In genomic region chr16:74570412-74571301, GRCh38 we compare ENCODE assay signal across 1 cellular context.
TF ChIP-seq lines count a peak whose summit lies in the region.

No MANE protein-coding gene starts in this region.

TF ChIP-seq in HepG2, 621 proteins besides CTCF, POLR2A, EP300 and RAD21 (continued from another document and continues in another):
- TF ChIP-seq ZNF770 (CRISPR knock-in tag; IDR thresholded peaks at IDR 0.05) (peak; percentile 28), SNAPC5 (CRISPR knock-in tag; IDR thresholded peaks at IDR 0.05; ENCODE audit: borderline replicate concordance) (no peak), HNRNPK (IDR thresholded peaks at IDR 0.05; ENCODE audit: low read depth, low read length, poor library complexity, severe bottlenecking) (no peak), ZNF607 (CRISPR knock-in tag; IDR thresholded peaks at IDR 0.05; ENCODE audit: borderline replicate concordance) (no peak), ELK4 (CRISPR knock-in tag; IDR thresholded peaks at IDR 0.05; ENCODE audit: borderline replicate concordance) (no peak), BCL6 (CRISPR knock-in tag; IDR thresholded peaks at IDR 0.05) (peak; percentile 68), KLF13 (CRISPR knock-in tag; IDR thresholded peaks at IDR 0.05) (no peak), ZNF282 (IDR thresholded peaks at IDR 0.05; ENCODE audit: partially characterized antibody) (no peak), ATF1 (CRISPR knock-in tag; IDR thresholded peaks at IDR 0.05) (no peak), ATF4 (CRISPR knock-in tag; IDR thresholded peaks at IDR 0.05) (peak in 1 of 2 experiments; percentile 59; a peak in 2 of 4 replicates), ZNF343 (CRISPR knock-in tag; IDR thresholded peaks at IDR 0.05) (no peak), PPARG (CRISPR knock-in tag; conservative IDR thresholded peaks at IDR 0.05) (peak; percentile 58; the same call in 1 of the 2 replicates), TP53 (CRISPR knock-in tag; conservative IDR thresholded peaks at IDR 0.05) (0 out of 2 replicates have a peak, but pooled peaks have one; percentile 63), RARA (CRISPR knock-in tag; IDR thresholded peaks at IDR 0.05) (peak; percentile 81), TMF1 (CRISPR knock-in tag; IDR thresholded peaks at IDR 0.05; ENCODE audit: low read depth) (no peak), ZBED4 (CRISPR knock-in tag; IDR thresholded peaks at IDR 0.05; ENCODE audit: borderline replicate concordance) (peak; percentile 95; the same call in 1 of the 2 replicates), ZNF546 (CRISPR knock-in tag; conservative IDR thresholded peaks at IDR 0.05) (no peak), KDM4B (CRISPR knock-in tag; IDR thresholded peaks at IDR 0.05) (no peak), NKX3-1 (CRISPR knock-in tag; IDR thresholded peaks at IDR 0.05) (no peak), MXI1 (IDR thresholded peaks at IDR 0.05; ENCODE audit: borderline replicate concordance, low read depth, low read length) (peak; percentile 64; the same call in 1 of the 3 replicates), TEF (CRISPR knock-in tag; IDR thresholded peaks at IDR 0.05) (no peak), ZFY (CRISPR knock-in tag; IDR thresholded peaks at IDR 0.05) (peak; percentile 28; the same call in 1 of the 2 replicates), MAFG (CRISPR knock-in tag; IDR thresholded peaks at IDR 0.05) (no peak), NFIC (IDR thresholded peaks at IDR 0.05; ENCODE audit: low read length) (peak; percentile 53; the same call in 1 of the 2 replicates), NFATC3 (CRISPR knock-in tag; IDR thresholded peaks at IDR 0.05) (no peak), ZNF432 (CRISPR knock-in tag; IDR thresholded peaks at IDR 0.05; ENCODE audit: borderline replicate concordance) (no peak), NFKB2 (CRISPR knock-in tag; IDR thresholded peaks at IDR 0.05; ENCODE audit: borderline replicate concordance) (no peak), KLF11 (CRISPR knock-in tag; IDR thresholded peaks at IDR 0.05) (no peak), ZNF264 (CRISPR knock-in tag; IDR thresholded peaks at IDR 0.05) (peak; percentile 73), ZNF24 (IDR thresholded peaks at IDR 0.05) (no peak), ZNF331 (CRISPR knock-in tag; IDR thresholded peaks at IDR 0.05) (peak; percentile 91)
- TF ChIP-seq, protein P1, sequence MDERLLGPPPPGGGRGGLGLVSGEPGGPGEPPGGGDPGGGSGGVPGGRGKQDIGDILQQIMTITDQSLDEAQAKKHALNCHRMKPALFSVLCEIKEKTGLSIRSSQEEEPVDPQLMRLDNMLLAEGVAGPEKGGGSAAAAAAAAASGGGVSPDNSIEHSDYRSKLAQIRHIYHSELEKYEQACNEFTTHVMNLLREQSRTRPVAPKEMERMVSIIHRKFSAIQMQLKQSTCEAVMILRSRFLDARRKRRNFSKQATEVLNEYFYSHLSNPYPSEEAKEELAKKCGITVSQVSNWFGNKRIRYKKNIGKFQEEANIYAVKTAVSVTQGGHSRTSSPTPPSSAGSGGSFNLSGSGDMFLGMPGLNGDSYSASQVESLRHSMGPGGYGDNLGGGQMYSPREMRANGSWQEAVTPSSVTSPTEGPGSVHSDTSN (CRISPR knock-in tag; IDR thresholded peaks at IDR 0.05) = no peak
- TF ChIP-seq, protein P2, sequence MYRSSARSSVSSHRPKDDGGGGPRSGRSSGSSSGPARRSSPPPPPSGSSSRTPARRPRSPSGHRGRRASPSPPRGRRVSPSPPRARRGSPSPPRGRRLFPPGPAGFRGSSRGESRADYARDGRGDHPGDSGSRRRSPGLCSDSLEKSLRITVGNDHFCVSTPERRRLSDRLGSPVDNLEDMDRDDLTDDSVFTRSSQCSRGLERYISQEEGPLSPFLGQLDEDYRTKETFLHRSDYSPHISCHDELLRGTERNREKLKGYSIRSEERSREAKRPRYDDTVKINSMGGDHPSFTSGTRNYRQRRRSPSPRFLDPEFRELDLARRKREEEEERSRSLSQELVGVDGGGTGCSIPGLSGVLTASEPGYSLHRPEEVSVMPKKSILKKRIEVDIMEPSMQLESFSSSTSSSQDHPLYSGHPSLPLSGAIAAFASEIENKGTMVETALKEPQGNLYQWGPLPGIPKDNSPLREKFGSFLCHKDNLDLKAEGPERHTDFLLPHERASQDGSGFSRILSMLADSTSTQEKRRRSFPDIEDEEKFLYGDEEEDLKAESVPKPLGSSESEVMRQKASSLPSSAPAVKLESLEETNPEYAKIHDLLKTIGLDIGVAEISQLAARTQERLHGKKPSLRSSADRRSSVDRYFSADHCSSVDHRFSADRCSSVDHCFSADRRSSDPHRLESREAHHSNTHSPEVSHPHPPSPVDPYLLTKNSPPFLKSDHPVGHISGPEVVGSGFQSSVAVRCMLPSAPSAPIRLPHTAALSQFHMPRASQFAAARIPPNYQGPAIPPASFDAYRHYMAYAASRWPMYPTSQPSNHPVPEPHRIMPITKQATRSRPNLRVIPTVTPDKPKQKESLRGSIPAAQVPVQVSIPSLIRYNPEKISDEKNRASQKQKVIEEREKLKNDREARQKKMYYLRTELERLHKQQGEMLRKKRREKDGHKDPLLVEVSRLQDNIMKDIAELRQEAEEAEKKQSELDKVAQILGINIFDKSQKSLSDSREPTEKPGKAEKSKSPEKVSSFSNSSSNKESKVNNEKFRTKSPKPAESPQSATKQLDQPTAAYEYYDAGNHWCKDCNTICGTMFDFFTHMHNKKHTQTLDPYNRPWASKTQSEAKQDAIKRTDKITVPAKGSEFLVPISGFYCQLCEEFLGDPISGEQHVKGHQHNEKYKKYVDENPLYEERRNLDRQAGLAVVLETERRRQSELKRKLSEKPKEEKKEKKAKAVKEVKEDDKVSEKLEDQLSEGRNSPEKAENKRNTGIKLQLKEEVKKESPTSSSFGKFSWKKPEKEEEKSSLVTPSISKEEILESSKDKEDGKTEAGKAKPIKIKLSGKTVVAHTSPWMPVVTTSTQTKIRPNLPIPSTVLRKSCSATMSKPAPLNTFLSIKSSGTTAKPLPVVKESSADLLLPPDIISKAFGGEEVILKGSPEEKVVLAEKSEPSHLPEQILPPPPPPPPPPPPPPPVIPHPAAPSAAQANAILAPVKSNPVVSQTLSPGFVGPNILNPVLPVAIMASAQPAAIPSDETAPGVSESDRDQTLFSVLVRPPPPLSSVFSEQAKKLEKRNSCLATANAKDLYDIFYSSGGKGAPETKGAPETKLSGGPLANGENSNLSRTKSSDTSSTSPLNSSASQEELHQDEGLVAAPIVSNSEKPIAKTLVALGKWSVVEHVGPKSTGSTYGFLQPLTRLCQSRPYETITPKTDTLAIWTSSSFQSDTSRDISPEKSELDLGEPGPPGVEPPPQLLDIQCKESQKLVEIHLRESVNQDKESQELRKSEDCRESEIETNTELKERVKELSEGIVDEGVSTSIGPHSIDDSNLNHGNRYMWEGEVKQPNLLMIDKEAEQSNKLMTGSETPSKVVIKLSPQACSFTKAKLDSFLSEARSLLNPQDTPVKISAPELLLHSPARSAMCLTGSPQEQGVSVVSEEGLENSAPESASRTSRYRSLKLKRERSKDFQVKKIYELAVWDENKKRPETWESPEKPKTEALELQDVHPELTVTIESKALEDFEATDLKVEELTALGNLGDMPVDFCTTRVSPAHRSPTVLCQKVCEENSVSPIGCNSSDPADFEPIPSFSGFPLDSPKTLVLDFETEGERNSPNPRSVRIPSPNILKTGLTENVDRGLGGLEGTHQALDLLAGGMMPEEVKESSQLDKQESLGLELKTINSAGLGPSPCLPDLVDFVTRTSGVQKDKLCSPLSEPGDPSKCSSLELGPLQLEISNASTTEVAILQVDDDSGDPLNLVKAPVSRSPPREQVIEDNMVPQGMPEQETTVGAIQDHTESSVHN (CRISPR knock-in tag; IDR thresholded peaks at IDR 0.05) = no peak
- TF ChIP-seq, protein P3, sequence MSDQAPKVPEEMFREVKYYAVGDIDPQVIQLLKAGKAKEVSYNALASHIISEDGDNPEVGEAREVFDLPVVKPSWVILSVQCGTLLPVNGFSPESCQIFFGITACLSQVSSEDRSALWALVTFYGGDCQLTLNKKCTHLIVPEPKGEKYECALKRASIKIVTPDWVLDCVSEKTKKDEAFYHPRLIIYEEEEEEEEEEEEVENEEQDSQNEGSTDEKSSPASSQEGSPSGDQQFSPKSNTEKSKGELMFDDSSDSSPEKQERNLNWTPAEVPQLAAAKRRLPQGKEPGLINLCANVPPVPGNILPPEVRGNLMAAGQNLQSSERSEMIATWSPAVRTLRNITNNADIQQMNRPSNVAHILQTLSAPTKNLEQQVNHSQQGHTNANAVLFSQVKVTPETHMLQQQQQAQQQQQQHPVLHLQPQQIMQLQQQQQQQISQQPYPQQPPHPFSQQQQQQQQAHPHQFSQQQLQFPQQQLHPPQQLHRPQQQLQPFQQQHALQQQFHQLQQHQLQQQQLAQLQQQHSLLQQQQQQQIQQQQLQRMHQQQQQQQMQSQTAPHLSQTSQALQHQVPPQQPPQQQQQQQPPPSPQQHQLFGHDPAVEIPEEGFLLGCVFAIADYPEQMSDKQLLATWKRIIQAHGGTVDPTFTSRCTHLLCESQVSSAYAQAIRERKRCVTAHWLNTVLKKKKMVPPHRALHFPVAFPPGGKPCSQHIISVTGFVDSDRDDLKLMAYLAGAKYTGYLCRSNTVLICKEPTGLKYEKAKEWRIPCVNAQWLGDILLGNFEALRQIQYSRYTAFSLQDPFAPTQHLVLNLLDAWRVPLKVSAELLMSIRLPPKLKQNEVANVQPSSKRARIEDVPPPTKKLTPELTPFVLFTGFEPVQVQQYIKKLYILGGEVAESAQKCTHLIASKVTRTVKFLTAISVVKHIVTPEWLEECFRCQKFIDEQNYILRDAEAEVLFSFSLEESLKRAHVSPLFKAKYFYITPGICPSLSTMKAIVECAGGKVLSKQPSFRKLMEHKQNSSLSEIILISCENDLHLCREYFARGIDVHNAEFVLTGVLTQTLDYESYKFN (CRISPR knock-in tag; conservative IDR thresholded peaks at IDR 0.05) = peak; percentile 97
- TF ChIP-seq, protein P4, sequence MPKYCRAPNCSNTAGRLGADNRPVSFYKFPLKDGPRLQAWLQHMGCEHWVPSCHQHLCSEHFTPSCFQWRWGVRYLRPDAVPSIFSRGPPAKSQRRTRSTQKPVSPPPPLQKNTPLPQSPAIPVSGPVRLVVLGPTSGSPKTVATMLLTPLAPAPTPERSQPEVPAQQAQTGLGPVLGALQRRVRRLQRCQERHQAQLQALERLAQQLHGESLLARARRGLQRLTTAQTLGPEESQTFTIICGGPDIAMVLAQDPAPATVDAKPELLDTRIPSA (CRISPR knock-in tag; IDR thresholded peaks at IDR 0.05; ENCODE audit: borderline replicate concordance) = no peak; the same call in 1 of the 2 replicates
